ENCODE assay signal across 8 cellular contexts in the genomic region with DNA sequence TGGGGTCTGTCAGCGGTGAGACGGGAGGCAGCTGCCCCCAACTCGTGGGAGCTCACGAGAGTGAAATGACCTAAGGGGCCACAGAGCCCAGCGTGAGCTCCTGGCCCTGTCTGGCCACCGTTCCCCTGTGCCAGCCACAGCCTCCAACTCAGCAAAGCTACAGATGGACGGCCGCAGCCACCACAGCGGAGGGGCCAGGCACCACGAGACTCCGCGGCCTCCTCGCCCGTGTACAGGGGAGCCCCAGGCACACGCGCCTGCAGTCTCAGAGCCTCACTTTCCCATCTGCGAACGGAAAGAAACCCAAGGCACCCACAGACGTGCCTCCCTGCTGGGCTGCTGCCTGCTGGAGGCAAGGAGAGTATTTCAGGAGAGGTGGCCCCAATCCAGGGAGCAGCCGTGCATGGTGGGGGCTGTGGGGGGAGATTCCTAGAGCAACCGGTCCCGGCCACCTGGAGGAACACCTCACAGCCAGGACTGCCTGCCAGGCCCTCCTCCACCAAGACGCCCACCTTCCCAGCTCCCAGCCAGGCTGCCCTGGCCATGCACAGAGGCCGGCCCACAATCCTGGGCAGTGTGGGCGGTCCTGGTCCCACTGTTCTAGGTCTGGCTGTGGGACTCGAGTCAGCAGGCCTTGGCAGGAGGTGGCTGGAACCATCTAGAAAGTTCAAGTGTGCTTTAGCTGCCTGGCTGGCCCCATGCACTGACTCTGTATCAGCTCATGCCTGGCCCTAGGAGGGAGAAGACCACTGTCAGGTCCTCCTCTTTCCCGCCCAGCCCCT. TPM values are rescaled to one million over a fixed set of nuclear protein-coding genes. Genes with fewer than 3 reads are reported as not detected.
DNase-seq lines count a peak whose midpoint lies in the region; ATAC-seq and TF ChIP-seq lines count a peak whose summit lies in the region.

No MANE protein-coding gene starts in this region.

- H3K4me2 ChIP-seq in PC-3 (ENCODE audit: low read length) (peak overlapping the region; percentile 93), neuronal stem cell (ENCODE audit: insufficient read depth, low read length, poor library complexity, severe bottlenecking) (peak overlapping the region; percentile 90)

- H2AK5ac ChIP-seq in neuronal stem cell (ENCODE audit: low read depth, low read length), result peak overlapping the region; percentile 92

- peak overlapping the region; percentile 81 for H2BK120ac ChIP-seq in neuronal stem cell (ENCODE audit: low read depth, low read length)

- H3K23ac ChIP-seq in neuronal stem cell (ENCODE audit: low read depth, low read length, poor library complexity), result peak overlapping the region; percentile 91

- no peaks in the 10 kb centered on the region for H3K9me2 ChIP-seq in PC-3 (replicated peaks; ENCODE audit: low read length)

- intact Hi-C loops in CD8-positive, alpha-beta T cell (cut with DNase I, micrococcal nuclease), result no loop called here
- intact Hi-C loops in PC-3 (cut with micrococcal nuclease) (no loop called here), esophagus muscularis mucosa (cut with DNase I) (no loop called here)

- no peaks in the 10 kb centered on the region for H3K27me3 Mint-ChIP-seq in CD8-positive, alpha-beta T cell (ENCODE audit: low read depth)

- no peaks in the 10 kb centered on the region for H3K9me3 ChIP-seq in CD8-positive, alpha-beta T cell (ENCODE audit: low read length)
- H3K9me3 ChIP-seq in PC-3 (ENCODE audit: low read length) (no peaks in the 10 kb centered on the region), esophagus muscularis mucosa (no peaks in the 10 kb centered on the region), neuronal stem cell (replicated peaks in 1 of 2; ENCODE audit: control insufficient read depth in 2 of 2, insufficient read depth in 1 of 2, low read depth in 1 of 2, low read length in 2 of 2) (no peaks in the 10 kb centered on the region)

- H3K4me3 ChIP-seq in CD8-positive, alpha-beta T cell (ENCODE audit: low read depth, low read length), result peak overlapping the region; percentile 98
- peak overlapping the region; percentile 80 for H3K4me3 ChIP-seq in PC-3 (ENCODE audit: low read length)
- H3K4me3 ChIP-seq in esophagus muscularis mucosa, result peak overlapping the region; percentile 87 to 100 (median 97)
- peak overlapping the region; percentile 97 to 98 for H3K4me3 ChIP-seq in neuronal stem cell (ENCODE audit: low read length in 2 of 2)

- H3K4me3 Mint-ChIP-seq in CD8-positive, alpha-beta T cell, result peak overlapping the region; percentile 86

- H4K91ac ChIP-seq in neuronal stem cell (ENCODE audit: low read depth, low read length, poor library complexity), result no peak overlapping the region

- H3K36me3 ChIP-seq in CD8-positive, alpha-beta T cell (ENCODE audit: insufficient read depth, low read length), result peaks cover 12% of the 10 kb centered on the region
- H3K36me3 ChIP-seq in PC-3 (ENCODE audit: low read depth, low read length) (no peaks in the 10 kb centered on the region; the same call in 1 of the 2 replicates), esophagus muscularis mucosa (peaks cover 14 to 50% (median 39%) of the 10 kb centered on the region in 4 donors), neuronal stem cell (replicated peaks in 1 of 2; ENCODE audit: control insufficient read depth in 2 of 2, insufficient read depth in 2 of 2, low read length in 2 of 2) (peaks cover 26 to 45% of the 10 kb centered on the region in 2 donors)

- H3K18ac ChIP-seq in neuronal stem cell (ENCODE audit: low read length), result peak overlapping the region; percentile 83

- peak overlapping the region; percentile 97 for H2BK12ac ChIP-seq in neuronal stem cell (ENCODE audit: low read length)

- H2AFZ ChIP-seq in PC-3 (ENCODE audit: low read length) (no peak overlapping the region), neuronal stem cell (ENCODE audit: low read length) (no peak overlapping the region)

- peak overlapping the region; percentile 89 for H3K14ac ChIP-seq in neuronal stem cell (ENCODE audit: low read length)

- H3K27me3 ChIP-seq in CD8-positive, alpha-beta T cell (ENCODE audit: insufficient read depth, low read length), result no peaks in the 10 kb centered on the region
- H3K27me3 ChIP-seq in PC-3 (ENCODE audit: low read length) (no peaks in the 10 kb centered on the region), esophagus muscularis mucosa (no peaks in the 10 kb centered on the region), neuronal stem cell (ENCODE audit: control insufficient read depth in 3 of 3, insufficient read depth in 3 of 3, low read depth in 1 of 3, low read length in 3 of 3) (no peaks in the 10 kb centered on the region)

- H3K79me1 ChIP-seq in neuronal stem cell (ENCODE audit: low read depth, low read length), result peaks cover 45% of the 10 kb centered on the region

- no peak overlapping the region for H3K9ac ChIP-seq in PC-3 (ENCODE audit: low read length)
- peak overlapping the region; percentile 90 for H3K9ac ChIP-seq in neuronal stem cell (ENCODE audit: low read depth, low read length, poor library complexity)

- H2BK15ac ChIP-seq in neuronal stem cell (ENCODE audit: low read length), result peak overlapping the region; percentile 95

- no peak overlapping the region for H3K4ac ChIP-seq in neuronal stem cell (ENCODE audit: low read length)

- 46% methylated on average over 22 of the region's 27 CpGs for WGBS in esophagus muscularis mucosa
- whole genome bisulfite sequencing in neuronal stem cell (ENCODE audit: extremely low coverage in 2 of 2, insufficient read length in 2 of 2, insufficient replicate concordance in 1 of 2), 2 donors, result no CpG with 5 or more reads among the region's 27 CpGs

- no peak for TF ChIP-seq POLR2A in esophagus muscularis mucosa (IDR thresholded peaks at IDR 0.05; ENCODE audit: low read depth)

- H2BK5ac ChIP-seq in neuronal stem cell (ENCODE audit: low read length), result peak overlapping the region; percentile 93

- peaks cover 37% of the 10 kb centered on the region for H4K20me1 ChIP-seq in PC-3 (ENCODE audit: low read length)

- DNase-seq in CD8-positive, alpha-beta T cell, result no peak
- DNase-seq in PC-3 (no peak), esophagus muscularis mucosa (ENCODE audit: extremely low spot score) (no peak), neuronal stem cell (ENCODE audit: low spot score) (no peak), GDM1 (lab: John Stamatoyannopoulos, UW) (no peak), GM10266 (ENCODE audit: extremely low spot score) (no peak)

- H3K27ac Mint-ChIP-seq in CD8-positive, alpha-beta T cell, result peak overlapping the region; percentile 84

- peak overlapping the region; percentile 78 for H3K27ac ChIP-seq in CD8-positive, alpha-beta T cell (ENCODE audit: low read depth, low read length)
- peak overlapping the region; percentile 14 for H3K27ac ChIP-seq in PC-3 (ENCODE audit: low read length)
- H3K27ac ChIP-seq in esophagus muscularis mucosa (replicated peaks in 1 of 4), result peak overlapping the region; percentile 99 to 100 (median 100)
- no peak overlapping the region for H3K27ac ChIP-seq in neuronal stem cell (replicated peaks; ENCODE audit: low read length)

- no peaks in the 10 kb centered on the region for H3F3A ChIP-seq in PC-3 (ENCODE audit: low read length, unreplicated experiment)

- peaks cover 53% of the 10 kb centered on the region for H3K79me2 ChIP-seq in PC-3 (ENCODE audit: low read length)

- no TSS peak for BruUV-seq in PC-3 (replicated peaks; lab: Mats Ljungman, UMichigan)

- no peak for TF ChIP-seq EP300 in esophagus muscularis mucosa (IDR thresholded peaks at IDR 0.05)

- H3K36me3 Mint-ChIP-seq in CD8-positive, alpha-beta T cell, result peaks cover 23% of the 10 kb centered on the region

- no peaks in the 10 kb centered on the region for H3K9me3 Mint-ChIP-seq in CD8-positive, alpha-beta T cell

- H4K8ac ChIP-seq in neuronal stem cell (ENCODE audit: low read depth, low read length), result peak overlapping the region; percentile 72

- CTCF ChIA-PET in CD8-positive, alpha-beta T cell (lab: Charles Lee), result interaction anchor here (0.9 to 2.8 kb wide), 3 partner anchors 10 to 21 kb away, joined by 3 to 11 read pairs (median 4); no protein-coding TSS in a partner anchor
- CTCF ChIA-PET in PC-3 (lab: Charles Lee), result no interaction called here

- no peak for ATAC-seq in CD8-positive, alpha-beta T cell
- ATAC-seq in PC-3 (no peak; the same call in 1 of the 2 replicates), HG03095 (IDR thresholded peaks at IDR 0.05; ENCODE audit: unreplicated experiment) (no peak), HG02840 (IDR thresholded peaks at IDR 0.05; ENCODE audit: low FRiP score, unreplicated experiment) (no peak)

- peaks cover 39% of the 10 kb centered on the region for H3K4me1 Mint-ChIP-seq in CD8-positive, alpha-beta T cell (ENCODE audit: low read depth)

- no peak for TF ChIP-seq CTCF in CD8-positive, alpha-beta T cell (IDR thresholded peaks at IDR 0.05)
- TF ChIP-seq CTCF in PC-3 (conservative IDR thresholded peaks at IDR 0.05; ENCODE audit: low read depth, low read length) (no peak), esophagus muscularis mucosa (IDR thresholded peaks at IDR 0.05) (no peak), GM10266 (IDR thresholded peaks at IDR 0.05; ENCODE audit: control insufficient read depth, insufficient read depth, low read depth, missing control alignments) (no peak)

- POLR2A ChIA-PET in CD8-positive, alpha-beta T cell (lab: Charles Lee), result interaction anchor here (0.6 to 2.0 kb wide), 5 partner anchors 19 to 405 kb away, joined by 3 to 8 read pairs (median 5); partner anchors contain the start of genes IZUMO4 and MOB3A
- POLR2A ChIA-PET in PC-3 (lab: Charles Lee; ENCODE audit: unreplicated experiment), result no interaction called here

- peaks cover 74% of the 10 kb centered on the region for H3K4me1 ChIP-seq in CD8-positive, alpha-beta T cell (ENCODE audit: insufficient read depth, low read length)
- peaks cover 31% of the 10 kb centered on the region for H3K4me1 ChIP-seq in PC-3 (ENCODE audit: insufficient read depth, low read length)
- H3K4me1 ChIP-seq in esophagus muscularis mucosa, result peaks cover 71 to 88% (median 83%) of the 10 kb centered on the region in 4 donors
- H3K4me1 ChIP-seq in neuronal stem cell (ENCODE audit: control insufficient read depth in 2 of 2, insufficient read depth in 1 of 2, low read depth in 1 of 2, low read length in 2 of 2), result peaks cover 17 to 20% of the 10 kb centered on the region in 2 donors

RNA-seq across cellular contexts. Expression of gene MKNK2, which starts 1.9 kb away (rescaled TPM):
- 100 to 1,000 TPM; 453 to 455 TPM for total RNA-seq in CD8-positive, alpha-beta T cell
- total RNA-seq in PC-3 (2014; rRNA removed), result 95.4 and 96.8 TPM in 2 replicates
- 100 to 1,000 TPM; 113 to 267 (median 193) TPM for total RNA-seq in esophagus muscularis mucosa
- polyA plus RNA-seq in neuronal stem cell (2013, experiment 1 of 2), result 138 TPM
- polyA plus RNA-seq in neuronal stem cell (2013, experiment 2 of 2), result 146 TPM

RNA-seq across cellular contexts. Expression of gene BTBD2, which starts 33.6 kb away (rescaled TPM):
- 10 to 100 TPM; 34.5 to 35.5 TPM for total RNA-seq in CD8-positive, alpha-beta T cell
- total RNA-seq in PC-3 (2014; rRNA removed) (72.0 and 94.0 TPM in 2 replicates), esophagus muscularis mucosa (100 to 1,000 TPM in 1 of 4 donors, 10 to 100 TPM in 3; 52.8 to 137 (median 77.1) TPM)
- polyA plus RNA-seq in neuronal stem cell (2013, experiment 1 of 2), result 148 TPM
- 141 TPM for polyA plus RNA-seq in neuronal stem cell (2013, experiment 2 of 2)

RNA-seq across cellular contexts. Expression of gene MOB3A, which starts 47.0 kb away (rescaled TPM):
- total RNA-seq in CD8-positive, alpha-beta T cell, result 10 to 100 TPM; 76.7 to 80.0 TPM
- total RNA-seq in PC-3 (2014; rRNA removed), result 15.1 and 24.8 TPM in 2 replicates
- total RNA-seq in esophagus muscularis mucosa, result 10 to 100 TPM; 43.6 to 85.2 (median 56.3) TPM
- 15.6 TPM for polyA plus RNA-seq in neuronal stem cell (2013, experiment 1 of 2)
- 16.1 TPM for polyA plus RNA-seq in neuronal stem cell (2013, experiment 2 of 2)

RNA-seq across cellular contexts. Expression of gene IZUMO4, which starts 47.6 kb away (rescaled TPM):
- total RNA-seq in CD8-positive, alpha-beta T cell, result 10 to 100 TPM; 11.9 to 15.3 TPM
- total RNA-seq in PC-3 (2014; rRNA removed) (1.0 and 3.6 TPM in 2 replicates), esophagus muscularis mucosa (1 to 10 TPM; 1.9 to 6.0 (median 3.9) TPM)
- 2.5 TPM for polyA plus RNA-seq in neuronal stem cell (2013, experiment 1 of 2)
- polyA plus RNA-seq in neuronal stem cell (2013, experiment 2 of 2), result 2.3 TPM
